1 cellular context compared by ENCODE assay signal in genomic region chr17:28812980-28813377, GRCh38.
TF ChIP-seq lines count a peak whose summit lies in the region.

No MANE protein-coding gene starts in this region.

TF ChIP-seq in K562, 482 proteins besides CTCF, POLR2A, EP300 and RAD21 (continued from another document):
- no peak for TF ChIP-seq MGA (IDR thresholded peaks at IDR 0.05)
- no peak for TF ChIP-seq HIVEP1 (CRISPR knock-in tag; IDR thresholded peaks at IDR 0.05)
- TF ChIP-seq ETV6 (IDR thresholded peaks at IDR 0.05; ENCODE audit: borderline replicate concordance in 1 of 2, low read depth in 2 of 2, low read length in 1 of 2), result no peak
- TF ChIP-seq ETV6 (CRISPR knock-in tag; IDR thresholded peaks at IDR 0.05; ENCODE audit: borderline replicate concordance), result no peak
- TF ChIP-seq GATAD2A (IDR thresholded peaks at IDR 0.05), result no peak
- TF ChIP-seq CREM (IDR thresholded peaks at IDR 0.05; ENCODE audit: low read depth), result peak; percentile 63; the same call in 1 of the 2 replicates
- 0 out of 2 replicates have a peak, but pooled peaks have one; percentile 11 for TF ChIP-seq ZBTB40 (IDR thresholded peaks at IDR 0.05)
- no peak for TF ChIP-seq ZBTB40 (CRISPR knock-in tag; IDR thresholded peaks at IDR 0.05)
- no peak for TF ChIP-seq RCOR1 (IDR thresholded peaks at IDR 0.05; ENCODE audit: borderline replicate concordance in 1 of 2, low read depth in 2 of 2, low read length in 2 of 2)
